8 cellular contexts compared by ENCODE assay signal in the genomic region with DNA sequence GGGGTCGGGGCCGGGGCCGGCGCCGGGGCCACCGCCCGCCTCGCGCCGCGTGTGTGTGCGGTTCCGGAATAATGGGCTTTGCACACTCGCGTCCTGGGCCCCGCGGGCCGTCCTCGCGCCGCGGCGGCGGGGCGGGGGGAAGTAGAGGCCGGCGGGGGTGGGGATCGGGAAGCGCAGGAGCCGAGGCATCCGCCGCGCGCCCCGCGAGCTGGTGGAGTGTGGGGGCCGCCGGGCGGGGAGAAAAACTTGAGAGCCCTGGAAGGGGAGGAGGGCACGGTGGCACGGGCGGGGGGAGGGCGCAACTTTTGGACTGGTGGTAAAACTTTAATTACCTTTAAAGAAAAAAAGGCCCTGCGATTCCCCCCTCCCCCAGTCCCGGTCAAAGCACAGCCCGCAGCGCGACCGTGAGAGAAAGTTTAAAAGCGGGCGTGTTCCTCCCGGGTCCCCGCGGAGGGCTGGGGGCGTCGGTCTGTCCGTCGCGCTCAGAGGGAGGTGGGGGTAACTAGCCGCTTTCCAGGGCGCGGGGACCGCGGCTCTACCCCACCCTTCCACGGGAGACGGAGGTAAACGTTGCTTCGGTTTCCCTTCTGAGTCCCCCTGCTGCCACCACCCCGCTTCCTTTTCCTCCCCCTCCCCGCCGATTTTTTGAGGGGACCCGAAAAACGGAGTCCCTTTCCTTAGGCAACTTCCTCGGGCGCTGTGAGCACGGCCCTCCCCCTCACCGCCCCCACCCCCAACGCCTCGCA. TPM values are rescaled to one million over a fixed set of nuclear protein-coding genes. Genes with fewer than 3 reads are reported as not detected.
DNase-seq lines count a peak whose midpoint lies in the region; ATAC-seq, FAIRE-seq and TF ChIP-seq lines count a peak whose summit lies in the region.

No MANE protein-coding gene starts in this region.

- SMC1A ChIA-PET in GM12878 (lab: Charles Lee; ENCODE audit: uncharacterized antibody, unreplicated experiment), result interaction anchor here (0.9 to 2.0 kb wide), 21 partner anchors 11 to 522 kb away, joined by 3 to 24 read pairs (median 6); no protein-coding TSS in a partner anchor

- peak overlapping the region; percentile 90 for H3K27ac Mint-ChIP-seq in activated CD4-positive, alpha-beta T cell treated with anti-CD3 and anti-CD28 coated beads for 36 hours

- in situ Hi-C loops in GM12878 (cut with MboI), result no loop called here

- H3K9ac ChIP-seq in GM12878 (ENCODE audit: control insufficient read depth, insufficient read depth, low read length), result peak overlapping the region; percentile 62; the same call in 1 of the 2 replicates
- no peak overlapping the region for H3K9ac ChIP-seq in iPS-15b (ENCODE audit: low read depth, low read length)
- H3K9ac ChIP-seq in skeletal muscle satellite cell (ENCODE audit: low read depth, low read length), result peak overlapping the region; percentile 78

- H3K4me1 ChIP-seq in GM12878 (ENCODE audit: control insufficient read depth, insufficient read depth, low read length) (no peaks in the 10 kb centered on the region), iPS-15b (ENCODE audit: control insufficient read depth, insufficient read depth, low read length) (peaks cover 5% of the 10 kb centered on the region), skeletal muscle satellite cell (ENCODE audit: control insufficient read depth, insufficient read depth, low read length) (peaks cover 11% of the 10 kb centered on the region)

- H3K4me3 ChIP-seq in GM12878, result peak overlapping the region; percentile 82
- H3K4me3 ChIP-seq in iPS-15b (ENCODE audit: low read depth, low read length), result peak overlapping the region; percentile 66
- peak overlapping the region; percentile 79 for H3K4me3 ChIP-seq in skeletal muscle satellite cell (ENCODE audit: low read length)

- no peak for FAIRE-seq in GM12878 (lab: Jason Lieb, UNC)

- H3K9me3 ChIP-seq in GM12878 (replicated peaks; ENCODE audit: control insufficient read depth, insufficient read depth, low read length), result no peaks in the 10 kb centered on the region
- H3K9me3 ChIP-seq in iPS-15b (ENCODE audit: control insufficient read depth, insufficient read depth, low read length), result no peaks in the 10 kb centered on the region
- no peaks in the 10 kb centered on the region for H3K9me3 ChIP-seq in skeletal muscle satellite cell (replicated peaks; ENCODE audit: low read length)

- CTCF ChIA-PET in activated CD4-positive, alpha-beta T cell treated with anti-CD3 and anti-CD28 coated beads for 36 hours (lab: Charles Lee), result interaction anchor here (0.9 to 2.1 kb wide), 12 partner anchors 10 to 534 kb away, joined by 3 to 15 read pairs (median 4); no protein-coding TSS in a partner anchor
- CTCF ChIA-PET in GM12878 (lab: Yijun Ruan, JAX), result interaction anchor here (1.0 to 2.7 kb wide), 17 partner anchors 8 to 523 kb away, joined by 3 to 38 read pairs (median 5); no protein-coding TSS in a partner anchor

- POLR2A ChIA-PET in activated CD4-positive, alpha-beta T cell treated with anti-CD3 and anti-CD28 coated beads for 36 hours (lab: Charles Lee), result no interaction called here
- POLR2A ChIA-PET in GM12878 (lab: Charles Lee), result interaction anchor here (0.7 kb wide), 1 partner anchor 514 kb away, joined by 6 read pairs; no protein-coding TSS in a partner anchor

- no peaks in the 10 kb centered on the region for H3K9me3 Mint-ChIP-seq in activated CD4-positive, alpha-beta T cell treated with anti-CD3 and anti-CD28 coated beads for 36 hours (ENCODE audit: low read depth)

- peak overlapping the region; percentile 61 for H3K27ac ChIP-seq in GM12878 (ENCODE audit: control insufficient read depth, insufficient read depth)

- no peaks in the 10 kb centered on the region for H3K27me3 Mint-ChIP-seq in activated CD4-positive, alpha-beta T cell treated with anti-CD3 and anti-CD28 coated beads for 36 hours

- intact Hi-C loops in activated CD4-positive, alpha-beta T cell treated with anti-CD3 and anti-CD28 coated beads for 36 hours (cut with DNase I, micrococcal nuclease), result loop anchor here (2.0 to 5.0 kb wide), 4 partner anchors 78 to 521 kb away; no protein-coding TSS in a partner anchor
- intact Hi-C loops in GM12878 (cut with micrococcal nuclease; ENCODE audit: unreplicated experiment), result loop anchor here (2.0 kb wide), 3 partner anchors 83 to 521 kb away; no protein-coding TSS in a partner anchor

- H3K27me3 ChIP-seq in GM12878 (replicated peaks in 1 of 2; ENCODE audit: control insufficient read depth in 2 of 2, insufficient read depth in 2 of 2, low read length in 1 of 2) (no peaks in the 10 kb centered on the region), iPS-15b (ENCODE audit: control insufficient read depth, insufficient read depth, low read length) (peaks cover 22% of the 10 kb centered on the region), skeletal muscle satellite cell (ENCODE audit: control insufficient read depth, insufficient read depth, low read length) (no peaks in the 10 kb centered on the region)

- BruUV-seq in GM12878 (replicated peaks; lab: Mats Ljungman, UMichigan), result no TSS peak

- H2AFZ ChIP-seq in GM12878 (ENCODE audit: control insufficient read depth, low read depth, low read length), result peak overlapping the region; percentile 22

- WGBS in GM12878 (ENCODE audit: insufficient coverage, insufficient replicate concordance, low lambda C conversion rate, missing lambda C conversion rate), result under 1% methylated on average over 33 of the region's 79 CpGs

- H3K4me3 Mint-ChIP-seq in activated CD4-positive, alpha-beta T cell treated with anti-CD3 and anti-CD28 coated beads for 36 hours, result peak overlapping the region; percentile 91

- RAD21 ChIA-PET in GM12878 (lab: Charles Lee; ENCODE audit: unreplicated experiment), result interaction anchor here (0.6 to 2.8 kb wide), 10 partner anchors 99 to 423 kb away, joined by 3 to 11 read pairs (median 4); no protein-coding TSS in a partner anchor

- TF ChIP-seq RAD21 in GM12878 (IDR thresholded peaks at IDR 0.05; ENCODE audit: insufficient read depth, low read depth, low read length), result no peak

- peak overlapping the region; percentile 62; the same call in 1 of the 2 replicates for H3K4me2 ChIP-seq in GM12878 (ENCODE audit: control insufficient read depth, insufficient read depth)
- H3K4me2 ChIP-seq in skeletal muscle satellite cell (ENCODE audit: low read length), result peak overlapping the region; percentile 73

- TF ChIP-seq POLR2A in GM12878 (IDR thresholded peaks at IDR 0.05; ENCODE audit: low read depth, low read length), result no peak

- peaks cover 3% of the 10 kb centered on the region for H3K79me2 ChIP-seq in GM12878 (ENCODE audit: control insufficient read depth, insufficient read depth, low read length)

- no peak for TF ChIP-seq EP300 in GM12878 (IDR thresholded peaks at IDR 0.05; ENCODE audit: borderline replicate concordance in 1 of 2, control insufficient read depth in 1 of 2, low read depth in 2 of 2, low read length in 2 of 2)

- ATAC-seq in activated CD4-positive, alpha-beta T cell treated with anti-CD3 and anti-CD28 coated beads for 36 hours, result peak; percentile 20
- peak; percentile 8 for ATAC-seq in SK-N-SH treated with all-trans-retinoic acid at 6 μM for 48 hours
- peak; percentile 38 for ATAC-seq in GM12878

- H3K36me3 ChIP-seq in GM12878 (ENCODE audit: control insufficient read depth in 2 of 2, insufficient read depth in 2 of 2, low read length in 1 of 2), result no peaks in the 10 kb centered on the region
- H3K36me3 ChIP-seq in iPS-15b (ENCODE audit: control insufficient read depth, insufficient read depth, low read length), result no peaks in the 10 kb centered on the region
- H3K36me3 ChIP-seq in skeletal muscle satellite cell (ENCODE audit: insufficient read depth, low read length), result no peaks in the 10 kb centered on the region

- peak; percentile 51 for DNase-seq in activated CD4-positive, alpha-beta T cell treated with anti-CD3 and anti-CD28 coated beads for 36 hours
- no peak for DNase-seq in activated CD4-positive, alpha-beta T cell treated with anti-CD3 and anti-CD28 coated beads for 1 hour
- DNase-seq in GM12878 (ENCODE audit: low read depth, low spot score) (no peak), GF-D8 (lab: John Stamatoyannopoulos, UW) (no peak), NOMO-1 treated with dmso at 0.1 percent for 144 hours (lab: John Stamatoyannopoulos, UW; ENCODE audit: unreplicated experiment) (no peak)

- H4K20me1 ChIP-seq in GM12878 (ENCODE audit: control insufficient read depth, insufficient read depth), result no peaks in the 10 kb centered on the region

- peaks cover 12% of the 10 kb centered on the region for H3K36me3 Mint-ChIP-seq in activated CD4-positive, alpha-beta T cell treated with anti-CD3 and anti-CD28 coated beads for 36 hours (ENCODE audit: low read depth)

- TF ChIP-seq CTCF in GM12878 (IDR thresholded peaks at IDR 0.05 in 2 of 3, conservative IDR thresholded peaks at IDR 0.05 in 1 of 3; ENCODE audit: control insufficient read depth in 2 of 3, extremely low read depth in 1 of 3, insufficient read depth in 1 of 3, low read depth in 3 of 3, low read length in 3 of 3), result no peak

- H3K4me1 Mint-ChIP-seq in activated CD4-positive, alpha-beta T cell treated with anti-CD3 and anti-CD28 coated beads for 36 hours, result peaks cover 32% of the 10 kb centered on the region

TF ChIP-seq in SK-N-SH treated with all-trans-retinoic acid at 6 μM for 48 hours, 23 proteins besides CTCF, POLR2A, EP300 and RAD21:
- TF ChIP-seq ZFP30 (CRISPR knock-in tag; IDR thresholded peaks at IDR 0.05) (no peak), ESRRG (CRISPR knock-in tag; IDR thresholded peaks at IDR 0.05) (no peak)

TF ChIP-seq in GM12878, 131 proteins besides CTCF, POLR2A, EP300 and RAD21 (continues in another document):
- 0 out of 2 replicates have a peak, but pooled peaks have one; percentile 4 for TF ChIP-seq RUNX3 (IDR thresholded peaks at IDR 0.05; ENCODE audit: low read length)
- TF ChIP-seq CHD1 (IDR thresholded peaks at IDR 0.05; ENCODE audit: low read depth, low read length), result no peak

RNA-seq across cellular contexts. Expression of gene L3MBTL3, which starts 1.9 kb away (rescaled TPM):
- 1 to 10 TPM; 5.4 to 9.3 TPM for total RNA-seq in activated CD4-positive, alpha-beta T cell treated with anti-CD3 and anti-CD28 coated beads for 36 hours
- total RNA-seq in GM12878 (2013; cell fraction: nucleolus; rRNA removed), result 24.3 and 28.1 TPM in 2 replicates
- total RNA-seq in GM12878 (2014; rRNA removed), result 2.9 and 4.2 TPM in 2 replicates
- total RNA-seq in GM12878 (2014; rRNA removed; fragmentation: Illumina TruSeq; extraction: Trizol), result 5.3 and 6.5 TPM in 2 replicates
- 5.3 and 9.4 TPM in 2 replicates for total RNA-seq in GM12878 (2021)
- polyA plus RNA-seq in GM12878 (2011; ENCODE audit: low read depth), result 3.7 TPM
- polyA plus RNA-seq in GM12878 (2011; rRNA removed), result 8.8 and 8.9 TPM in 2 replicates
- polyA plus RNA-seq in GM12878 (2011; cell fraction: cytosol; rRNA removed), result 2.7 and 3.1 TPM in 2 replicates
- polyA plus RNA-seq in GM12878 (2011; cell fraction: nucleus; rRNA removed), result 10.1 and 16.3 TPM in 2 replicates
- 3.6 and 5.4 TPM in 2 replicates for polyA plus RNA-seq in GM12878 (2012)
- polyA plus RNA-seq in GM12878 (2014; fragmentation: Illumina TruSeq; extraction: Trizol), result 6.9 and 8.6 TPM in 2 replicates
- polyA plus RNA-seq in GM12878 (2014; fragmentation: Nextera tagmentation; extraction: Ambion mirVana), result 1 to 10 TPM; 1.6 to 6.2 TPM
- polyA plus RNA-seq in GM12878 (2014; rRNA removed), result 6.0 and 6.2 TPM in 2 replicates
- 1 to 10 TPM in 1 of 2 experiments, under 1 TPM in 1; 0.71 to 2.0 TPM for polyA plus RNA-seq in GM12878 (2016; fragmentation: Nextera tagmentation; extraction: Ambion mirVana)
- polyA minus RNA-seq in GM12878 (2011; rRNA and poly(A)+ RNA removed), result 4.0 and 7.5 TPM in 2 replicates
- polyA minus RNA-seq in GM12878 (2011; cell fraction: cytosol; rRNA and poly(A)+ RNA removed), result 2.7 and 6.0 TPM in 2 replicates
- 8.3 and 13.3 TPM in 2 replicates for polyA minus RNA-seq in GM12878 (2011; cell fraction: nucleus; rRNA and poly(A)+ RNA removed)
- 6.8 and 7.4 TPM in 2 replicates for total RNA-seq in skeletal muscle satellite cell (2012; rRNA removed)
